In genomic region chr16:84841787-84842300, GRCh38 we compare ENCODE assay signal across 1 cellular context.
TF ChIP-seq lines count a peak whose summit lies in the region.

No MANE protein-coding gene starts in this region.

TF ChIP-seq in IMR-90, 13 proteins besides CTCF, POLR2A, EP300 and RAD21 (continued from another document):
- TF ChIP-seq USF2 (IDR thresholded peaks at IDR 0.05; ENCODE audit: low read depth, low read length) = no peak
- TF ChIP-seq RCOR1 (IDR thresholded peaks at IDR 0.05; ENCODE audit: insufficient replicate concordance, low read length) = no peak
- TF ChIP-seq MAZ (IDR thresholded peaks at IDR 0.05; ENCODE audit: borderline replicate concordance, low read depth, low read length) = no peak
- no peak for TF ChIP-seq CHD1 (IDR thresholded peaks at IDR 0.05; ENCODE audit: low read depth, low read length)
- no peak for TF ChIP-seq FOS (IDR thresholded peaks at IDR 0.05; ENCODE audit: low read depth, low read length)
- no peak for TF ChIP-seq RFX5 (IDR thresholded peaks at IDR 0.05; ENCODE audit: low read depth, low read length)
- TF ChIP-seq MXI1 (IDR thresholded peaks at IDR 0.05; ENCODE audit: borderline replicate concordance, low read depth, low read length) = no peak
- no peak for TF ChIP-seq NFE2L2 (IDR thresholded peaks at IDR 0.05; ENCODE audit: low read depth, low read length)
